9 cellular contexts compared by ENCODE assay signal in genomic region chr17:31487063-31487647, GRCh38.
DNase-seq lines count a peak whose midpoint lies in the region; ATAC-seq, FAIRE-seq and TF ChIP-seq lines count a peak whose summit lies in the region.
"Had no signal": no experiment of that assay in that cellular context is flagged by ENCODE, and none has a peak within 500 bp of the region (broad histone marks: within the 10 kb centered on the region; RNA-seq: fewer than 3 reads in every experiment).

No MANE protein-coding gene starts in this region.

- peaks cover 4% of the 10 kb centered on the region for H3K36me3 Mint-ChIP-seq in CD8-positive, alpha-beta T cell
- H3K36me3 Mint-ChIP-seq in osteocyte (ENCODE audit: unreplicated experiment), result no peaks in the 10 kb centered on the region

- no peak overlapping the region for H3K9ac ChIP-seq in endothelial cell of umbilical vein (replicated peaks; ENCODE audit: extremely low read depth, insufficient read depth, low read length)

- H3K4me1 ChIP-seq in CD8-positive, alpha-beta T cell (ENCODE audit: insufficient read depth, low read length), result peaks cover 43% of the 10 kb centered on the region
- peaks cover 48% of the 10 kb centered on the region for H3K4me1 ChIP-seq in OCI-LY7 (ENCODE audit: insufficient read depth, low read length, poor library complexity, severe bottlenecking)
- H3K4me1 ChIP-seq in endothelial cell of umbilical vein (ENCODE audit: control insufficient read depth, extremely low read depth, insufficient read depth, low read length), result no peaks in the 10 kb centered on the region

- TF ChIP-seq CTCF in CD8-positive, alpha-beta T cell (IDR thresholded peaks at IDR 0.05), result no peak
- TF ChIP-seq CTCF in OCI-LY7 (conservative IDR thresholded peaks at IDR 0.05; ENCODE audit: low read length) (no peak), endothelial cell of umbilical vein (IDR thresholded peaks at IDR 0.05; ENCODE audit: extremely low read depth in 1 of 2, insufficient read depth in 1 of 2, low read depth in 1 of 2, low read length in 2 of 2) (no peak), osteocyte (IDR thresholded peaks at IDR 0.05) (no peak)

- BruUV-seq in OCI-LY7 (replicated peaks; lab: Mats Ljungman, UMichigan) (no TSS peak), endothelial cell of umbilical vein (replicated peaks; lab: Mats Ljungman, UMichigan) (no TSS peak)

- no peaks in the 10 kb centered on the region for H3K36me3 ChIP-seq in CD8-positive, alpha-beta T cell (ENCODE audit: insufficient read depth, low read length)
- H3K36me3 ChIP-seq in OCI-LY7 (ENCODE audit: insufficient read depth, low read length) (no peaks in the 10 kb centered on the region), endothelial cell of umbilical vein (ENCODE audit: control insufficient read depth in 2 of 2, extremely low read depth in 1 of 2, insufficient read depth in 2 of 2, low read length in 2 of 2) (no peaks in the 10 kb centered on the region)

- H3K4me2 ChIP-seq in OCI-LY7 (ENCODE audit: low read length), result peak overlapping the region; percentile 94
- H3K4me2 ChIP-seq in endothelial cell of umbilical vein (ENCODE audit: insufficient read depth, low read length), result peak overlapping the region; percentile 26

- H3K27ac ChIP-seq in CD8-positive, alpha-beta T cell (ENCODE audit: low read depth, low read length), result peak overlapping the region; percentile 36
- H3K27ac ChIP-seq in OCI-LY7 (ENCODE audit: low read depth, low read length, poor library complexity, severe bottlenecking) (no peak overlapping the region), endothelial cell of umbilical vein (ENCODE audit: insufficient read depth, low read depth, low read length) (no peak overlapping the region)

- H3K9me1 ChIP-seq in endothelial cell of umbilical vein (replicated peaks; ENCODE audit: control insufficient read depth, extremely low read depth, insufficient read depth, low read length), result no peaks in the 10 kb centered on the region

- peak overlapping the region; percentile 88 for H3K4me3 Mint-ChIP-seq in CD8-positive, alpha-beta T cell
- H3K4me3 Mint-ChIP-seq in osteocyte (ENCODE audit: unreplicated experiment), result peak overlapping the region; percentile 72

- H3K27ac Mint-ChIP-seq in CD8-positive, alpha-beta T cell, result peak overlapping the region; percentile 96
- H3K27ac Mint-ChIP-seq in osteocyte (ENCODE audit: unreplicated experiment), result peak overlapping the region; percentile 39

- no peak for TF ChIP-seq POLR2A in endothelial cell of umbilical vein (IDR thresholded peaks at IDR 0.05; ENCODE audit: low read depth, low read length)

- peak overlapping the region; percentile 34 for H3K4me3 ChIP-seq in CD8-positive, alpha-beta T cell (ENCODE audit: low read depth, low read length)
- peak overlapping the region; percentile 84 for H3K4me3 ChIP-seq in OCI-LY7 (ENCODE audit: low read depth, low read length, poor library complexity, severe bottlenecking)
- no peak overlapping the region for H3K4me3 ChIP-seq in endothelial cell of umbilical vein (replicated peaks in 1 of 3; ENCODE audit: insufficient read depth in 1 of 3, low read depth in 1 of 3, low read length in 3 of 3)

- H2AFZ ChIP-seq in OCI-LY7 (ENCODE audit: low read length) (peak overlapping the region; percentile 96), endothelial cell of umbilical vein (ENCODE audit: low read depth, low read length) (no peak overlapping the region)

- dilution Hi-C loops in endothelial cell of umbilical vein (cut with MboI; ENCODE audit: extremely low pct_ligation_motif_present, low sequenced_read_pairs), result no loop called here

- no peaks in the 10 kb centered on the region for H3K27me3 ChIP-seq in CD8-positive, alpha-beta T cell (ENCODE audit: insufficient read depth, low read length)
- H3K27me3 ChIP-seq in endothelial cell of umbilical vein (ENCODE audit: control insufficient read depth in 2 of 2, insufficient read depth in 2 of 2, low read length in 2 of 2), result peaks cover 41 to 48% of the 10 kb centered on the region in 2 experiments

- ATAC-seq in CD8-positive, alpha-beta T cell, result no peak
- ATAC-seq in GM21723 (IDR thresholded peaks at IDR 0.05; ENCODE audit: unreplicated experiment), result no peak
- ATAC-seq in HG03039 (IDR thresholded peaks at IDR 0.05; ENCODE audit: unreplicated experiment), result no peak

- H3K27me3 Mint-ChIP-seq in CD8-positive, alpha-beta T cell (ENCODE audit: low read depth), result no peaks in the 10 kb centered on the region
- H3K27me3 Mint-ChIP-seq in osteocyte (ENCODE audit: unreplicated experiment), result peaks cover 70% of the 10 kb centered on the region

- POLR2A ChIA-PET in CD8-positive, alpha-beta T cell (lab: Charles Lee), result interaction anchor here (0.6 to 9.5 kb wide), 7 partner anchors 11 to 57 kb away, joined by 3 to 172 read pairs (median 3); no protein-coding TSS in a partner anchor
- POLR2A ChIA-PET in OCI-LY7 (lab: Charles Lee) (interaction anchor here (0.6 to 1.6 kb wide), 4 partner anchors 11 to 1556 kb away, joined by 3 to 5 read pairs (median 4); no protein-coding TSS in a partner anchor), endothelial cell of umbilical vein (lab: Charles Lee) (no interaction called here)

- DNase-seq in CD8-positive, alpha-beta T cell, result no peak
- no peak for DNase-seq in OCI-LY7 (ENCODE audit: low spot score)
- DNase-seq in endothelial cell of umbilical vein (ENCODE audit: low read depth, low spot score), result no peak
- no peak for DNase-seq in osteocyte (ENCODE audit: extremely low spot score, unreplicated experiment)
- DNase-seq in activated CD4-positive, alpha-beta T cell treated with anti-CD3 and anti-CD28 coated beads for 1 hour, result no peak
- DNase-seq in RKO (ENCODE audit: low spot score), result no peak
- DNase-seq: cortex of kidney had no signal

- FAIRE-seq in endothelial cell of umbilical vein (lab: Jason Lieb, UNC), result no peak

- H3K9me3 Mint-ChIP-seq in CD8-positive, alpha-beta T cell, result no peaks in the 10 kb centered on the region
- H3K9me3 Mint-ChIP-seq in osteocyte (ENCODE audit: unreplicated experiment), result no peaks in the 10 kb centered on the region

- H4K20me1 ChIP-seq in OCI-LY7 (ENCODE audit: insufficient read depth, low read length), result peaks cover 7% of the 10 kb centered on the region; the same call in 1 of the 2 replicates
- no peaks in the 10 kb centered on the region for H4K20me1 ChIP-seq in endothelial cell of umbilical vein (replicated peaks; ENCODE audit: control insufficient read depth, extremely low read depth, insufficient read depth, low read length)

- H3K9me3 ChIP-seq in CD8-positive, alpha-beta T cell (ENCODE audit: low read length), result no peaks in the 10 kb centered on the region
- no peaks in the 10 kb centered on the region for H3K9me3 ChIP-seq in OCI-LY7 (ENCODE audit: low read length)
- H3K9me3 ChIP-seq in endothelial cell of umbilical vein (replicated peaks; ENCODE audit: control insufficient read depth, insufficient read depth, low read length), result no peaks in the 10 kb centered on the region

- H3K4me1 Mint-ChIP-seq in CD8-positive, alpha-beta T cell (ENCODE audit: low read depth), result peaks cover 44% of the 10 kb centered on the region
- peaks cover 10% of the 10 kb centered on the region for H3K4me1 Mint-ChIP-seq in osteocyte (ENCODE audit: unreplicated experiment)

- CTCF ChIA-PET in CD8-positive, alpha-beta T cell (lab: Charles Lee), result interaction anchor here (0.6 to 3.1 kb wide), 6 partner anchors 12 to 54 kb away, joined by 3 to 23 read pairs (median 4); no protein-coding TSS in a partner anchor
- CTCF ChIA-PET in OCI-LY7 (lab: Charles Lee; ENCODE audit: unreplicated experiment), result no interaction called here
- CTCF ChIA-PET in endothelial cell of umbilical vein (lab: Charles Lee), result interaction anchor here (0.9 kb wide), 1 partner anchor 19 kb away, joined by 3 read pairs; no protein-coding TSS in a partner anchor

- H3K79me2 ChIP-seq in OCI-LY7 (ENCODE audit: insufficient read depth, low read depth, low read length), result no peaks in the 10 kb centered on the region
- H3K79me2 ChIP-seq in endothelial cell of umbilical vein (ENCODE audit: control insufficient read depth, insufficient read depth, low read length), result no peaks in the 10 kb centered on the region

- intact Hi-C loops in CD8-positive, alpha-beta T cell (cut with DNase I, micrococcal nuclease), result loop anchor here (1.0 to 5.0 kb wide), 6 partner anchors 22 to 372 kb away; partner anchors contain the start of gene COPRS (in 2 of the 2)
- intact Hi-C loops in OCI-LY7 (cut with micrococcal nuclease; ENCODE audit: unreplicated experiment) (no loop called here), endothelial cell of umbilical vein (cut with micrococcal nuclease) (no loop called here)

- no peaks in the 10 kb centered on the region for H3K9me2 ChIP-seq in OCI-LY7 (ENCODE audit: insufficient read depth, low read length)

TF ChIP-seq in endothelial cell of umbilical vein, 7 proteins besides CTCF, POLR2A, EP300 and RAD21:
- TF ChIP-seq EZH2 (IDR thresholded peaks at IDR 0.05; ENCODE audit: borderline replicate concordance, low read depth, low read length, severe bottlenecking) (no peak), JUN (IDR thresholded peaks at IDR 0.05; ENCODE audit: borderline replicate concordance, insufficient read depth, insufficient read length, low read depth) (no peak), FOS (IDR thresholded peaks at IDR 0.05; ENCODE audit: borderline replicate concordance, insufficient read depth, low read length) (no peak), GATA2 (IDR thresholded peaks at IDR 0.05; ENCODE audit: insufficient read depth, insufficient read length, low read depth, low read length) (no peak), POLR2AphosphoS5 (IDR thresholded peaks at IDR 0.05; ENCODE audit: insufficient read depth, low read depth, low read length) (no peak), MYC (IDR thresholded peaks at IDR 0.05; ENCODE audit: low read depth, low read length) (no peak)
- TF ChIP-seq, protein P1, sequence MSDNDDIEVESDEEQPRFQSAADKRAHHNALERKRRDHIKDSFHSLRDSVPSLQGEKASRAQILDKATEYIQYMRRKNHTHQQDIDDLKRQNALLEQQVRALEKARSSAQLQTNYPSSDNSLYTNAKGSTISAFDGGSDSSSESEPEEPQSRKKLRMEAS (IDR thresholded peaks at IDR 0.05; ENCODE audit: insufficient read depth, insufficient read length), result no peak
TF ChIP-seq in endothelial cell of umbilical vein: peak in this region for 0.

Comparison
In these comparisons a context has a peak if more than half of its experiments do, and no peak if none do; other contexts are left out.
1. H3K4me3 ChIP-seq: peak in CD8-positive, alpha-beta T cell (single experiment) and OCI-LY7 (single experiment); none in endothelial cell of umbilical vein (0 of 3).
2. intact Hi-C loops: an anchor here in CD8-positive, alpha-beta T cell (1.0 to 5.0 kb wide); none called in OCI-LY7 and endothelial cell of umbilical vein.